ENCODE assay signal across 27 cellular contexts in the genomic region with DNA sequence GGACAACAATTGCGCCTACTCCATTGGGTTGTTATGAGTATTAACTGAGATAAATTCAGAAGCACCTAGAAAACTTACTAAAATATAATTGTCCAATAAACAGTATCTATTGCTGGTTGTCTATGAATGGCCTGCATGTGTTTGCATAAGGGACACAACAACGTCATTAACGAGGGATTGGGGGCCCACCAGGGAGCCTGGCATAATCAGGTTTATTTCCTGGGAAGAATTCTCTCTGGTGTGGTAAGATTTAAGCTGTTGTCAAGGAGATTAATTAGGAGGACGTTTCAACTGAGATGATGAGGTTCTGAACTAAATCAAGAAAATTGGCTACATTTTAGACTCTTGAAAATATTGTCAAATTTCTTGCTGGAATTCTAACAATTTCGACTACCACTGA.
"Had no signal": no experiment of that assay in that cellular context is flagged by ENCODE, and none has a peak within 500 bp of the region (broad histone marks: within the 10 kb centered on the region; RNA-seq: fewer than 3 reads in every experiment).

No MANE protein-coding gene starts in this region.

- H3K9me3 Mint-ChIP-seq: nephron had no signal

- H3K4me3 ChIP-seq: adrenal gland, cardiac muscle cell, colonic mucosa, dorsolateral prefrontal cortex, gastroesophageal sphincter, hepatocyte, pancreas, psoas muscle, tibial nerve had no signal

- H3K27me3 ChIP-seq: adrenal gland, cardiac muscle cell, colonic mucosa, dorsolateral prefrontal cortex, gastroesophageal sphincter, hepatocyte, tibial nerve had no signal

- H3K27ac ChIP-seq: adrenal gland, cardiac muscle cell, colonic mucosa, dorsolateral prefrontal cortex, gastroesophageal sphincter, hepatocyte, pancreas, psoas muscle, tibial nerve had no signal

- H3K79me2 ChIP-seq: hepatocyte had no signal

- H3K27ac Mint-ChIP-seq: activated naive CD8-positive, alpha-beta T cell; nephron had no signal

- H3K4me3 Mint-ChIP-seq: activated naive CD8-positive, alpha-beta T cell; brain; nephron had no signal

- H3K36me3 Mint-ChIP-seq: activated naive CD8-positive, alpha-beta T cell; brain had no signal

- H3K9me3 ChIP-seq: adrenal gland, colonic mucosa, gastroesophageal sphincter, pancreas, psoas muscle, tibial nerve had no signal

- DNase-seq: activated CD4-positive, alpha-beta T cell treated with anti-CD3 and anti-CD28 coated beads for 4 hours; activated CD4-positive, alpha-beta T cell treated with anti-CD3 and anti-CD28 coated beads, Interleukin-2, amount 50 U/mL, for 4 hours; activated effector memory CD4-positive, alpha-beta T cell treated with Interleukin-2 at 50 U/mL for 16 hours; activated naive CD4-positive, alpha-beta T cell treated with Interleukin-2 at 50 U/mL for 16 hours; activated T-cell treated with anti-CD3 and anti-CD28 coated beads for 4 hours; adrenal gland; aorta; cerebellar nuclear complex; colonic mucosa; dorsolateral prefrontal cortex; effector memory CD4-positive, alpha-beta T cell; erythroblast; left cardiac atrium; left ventricle myocardium superior; pancreas; psoas muscle; right cardiac atrium; stimulated activated CD4-positive, alpha-beta T cell treated with anti-CD3 and anti-CD28 coated beads, Interleukin-15, amount 100 ng/mL, for 24 hours; stimulated activated naive CD4-positive, alpha-beta T cell treated with Interleukin-2 at 50 U/mL for 16 hours; T-helper 2 cell had no signal

- H3K27me3 Mint-ChIP-seq: brain had no signal

- H3K4me2 ChIP-seq: hepatocyte had no signal

- H2AFZ ChIP-seq: hepatocyte had no signal

- H3K4me1 ChIP-seq: colonic mucosa, pancreas, psoas muscle had no signal

- ATAC-seq: gastroesophageal sphincter, left cardiac atrium, left ventricle myocardium superior, pancreas, psoas muscle, right cardiac atrium had no signal

- H3K36me3 ChIP-seq: adrenal gland, cardiac muscle cell, colonic mucosa, gastroesophageal sphincter, pancreas, tibial nerve had no signal
